In the genomic region with DNA sequence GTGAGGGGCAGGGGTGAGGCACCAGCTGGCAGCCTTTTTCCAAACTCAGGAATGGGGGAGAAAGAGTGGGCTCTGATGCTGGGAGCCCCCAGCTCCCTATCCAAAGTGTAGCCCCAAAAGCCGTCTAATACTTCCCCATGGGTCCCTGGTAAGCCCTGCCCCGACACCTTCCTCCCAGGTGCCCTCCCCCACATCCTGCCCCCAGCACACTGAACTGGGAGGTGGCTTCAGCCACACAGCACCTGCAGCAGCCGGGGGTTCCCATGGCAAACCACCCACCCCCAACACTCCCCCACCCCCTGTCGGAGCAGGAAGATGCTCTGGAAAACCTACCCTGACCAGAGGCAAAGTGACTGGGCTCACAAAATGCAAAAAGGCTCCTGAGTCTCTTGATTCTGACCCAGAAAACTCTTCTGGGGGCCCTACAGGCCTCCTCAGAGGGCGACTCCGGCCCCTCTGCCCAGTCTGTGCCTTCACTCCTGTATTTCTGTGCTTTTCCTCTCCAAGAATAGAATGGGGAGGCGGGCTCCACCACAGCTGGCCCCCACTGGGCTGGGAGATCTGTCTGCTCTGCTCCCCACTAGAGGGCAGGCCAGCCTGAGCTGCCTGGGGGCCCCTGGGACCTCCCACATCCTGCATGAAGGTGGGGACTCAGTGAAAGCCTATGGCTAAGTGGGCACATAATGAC, we compare ENCODE assay signal across 7 cellular contexts.
DNase-seq lines count a peak whose midpoint lies in the region; ATAC-seq and TF ChIP-seq lines count a peak whose summit lies in the region.

No MANE protein-coding gene starts in this region.

- peaks cover 14% of the 10 kb centered on the region for H3K4me1 ChIP-seq in rectal smooth muscle tissue (ENCODE audit: control insufficient read depth, insufficient read depth, low read length)

- CTCF ChIA-PET in activated CD4-positive, alpha-beta memory T cell treated with anti-CD3 and anti-CD28 coated beads for 36 hours (lab: Charles Lee), result interaction anchor here (0.8 to 1.6 kb wide), 7 partner anchors 11 to 105 kb away, joined by 3 to 5 read pairs (median 4); no protein-coding TSS in a partner anchor

- H3K4me3 ChIP-seq in epithelial cell of esophagus (ENCODE audit: low read length) (no peak overlapping the region), rectal smooth muscle tissue (ENCODE audit: low read length) (no peak overlapping the region)

- H3K36me3 ChIP-seq in rectal smooth muscle tissue (ENCODE audit: control insufficient read depth, insufficient read depth, low read length), result peaks cover 3% of the 10 kb centered on the region

- intact Hi-C loops in activated CD4-positive, alpha-beta memory T cell treated with anti-CD3 and anti-CD28 coated beads for 36 hours (cut with micrococcal nuclease), result loop anchor here (1.0 kb wide), 1 partner anchor 105 kb away; no protein-coding TSS in a partner anchor

- H3K9ac ChIP-seq in rectal smooth muscle tissue (ENCODE audit: low read length), result peak overlapping the region; percentile 32

- H3K9me3 Mint-ChIP-seq in activated CD4-positive, alpha-beta memory T cell treated with anti-CD3 and anti-CD28 coated beads for 36 hours, result no peaks in the 10 kb centered on the region

- H3K4me1 Mint-ChIP-seq in activated CD4-positive, alpha-beta memory T cell treated with anti-CD3 and anti-CD28 coated beads for 36 hours (ENCODE audit: low read depth), result peaks cover 22% of the 10 kb centered on the region

- H3K36me3 Mint-ChIP-seq in activated CD4-positive, alpha-beta memory T cell treated with anti-CD3 and anti-CD28 coated beads for 36 hours, result no peaks in the 10 kb centered on the region

- no peaks in the 10 kb centered on the region for H3K27me3 Mint-ChIP-seq in activated CD4-positive, alpha-beta memory T cell treated with anti-CD3 and anti-CD28 coated beads for 36 hours

- POLR2A ChIA-PET in activated CD4-positive, alpha-beta memory T cell treated with anti-CD3 and anti-CD28 coated beads for 36 hours (lab: Charles Lee), result no interaction called here

- H3K4me3 Mint-ChIP-seq in activated CD4-positive, alpha-beta memory T cell treated with anti-CD3 and anti-CD28 coated beads for 36 hours, result no peak overlapping the region

- peak; percentile 72 for ATAC-seq in GM18909 (IDR thresholded peaks at IDR 0.05; ENCODE audit: poor library complexity, unreplicated experiment)
- peak; percentile 59 for ATAC-seq in HG03175 (IDR thresholded peaks at IDR 0.05; ENCODE audit: unreplicated experiment)
- no peak for ATAC-seq in GM19324 (IDR thresholded peaks at IDR 0.05; ENCODE audit: low FRiP score, unreplicated experiment)

- DNase-seq in activated CD4-positive, alpha-beta memory T cell treated with anti-CD3 and anti-CD28 coated beads for 36 hours, result peak; percentile 49
- DNase-seq in epithelial cell of esophagus (ENCODE audit: low read depth) (no peak), HuH-7.5 (ENCODE audit: low spot score) (no peak)

- peak; percentile 35 for TF ChIP-seq CTCF in epithelial cell of esophagus (IDR thresholded peaks at IDR 0.05; ENCODE audit: insufficient read depth, low read depth, low read length, missing control alignments)

- H3K27ac ChIP-seq in rectal smooth muscle tissue (ENCODE audit: low read depth, low read length), result peak overlapping the region; percentile 0

- H3K27ac Mint-ChIP-seq in activated CD4-positive, alpha-beta memory T cell treated with anti-CD3 and anti-CD28 coated beads for 36 hours, result no peak overlapping the region

- no peaks in the 10 kb centered on the region for H3K27me3 ChIP-seq in rectal smooth muscle tissue (ENCODE audit: control insufficient read depth, insufficient read depth, low read length)
